ENCODE assay signal across 1 cellular context in the genomic region with DNA sequence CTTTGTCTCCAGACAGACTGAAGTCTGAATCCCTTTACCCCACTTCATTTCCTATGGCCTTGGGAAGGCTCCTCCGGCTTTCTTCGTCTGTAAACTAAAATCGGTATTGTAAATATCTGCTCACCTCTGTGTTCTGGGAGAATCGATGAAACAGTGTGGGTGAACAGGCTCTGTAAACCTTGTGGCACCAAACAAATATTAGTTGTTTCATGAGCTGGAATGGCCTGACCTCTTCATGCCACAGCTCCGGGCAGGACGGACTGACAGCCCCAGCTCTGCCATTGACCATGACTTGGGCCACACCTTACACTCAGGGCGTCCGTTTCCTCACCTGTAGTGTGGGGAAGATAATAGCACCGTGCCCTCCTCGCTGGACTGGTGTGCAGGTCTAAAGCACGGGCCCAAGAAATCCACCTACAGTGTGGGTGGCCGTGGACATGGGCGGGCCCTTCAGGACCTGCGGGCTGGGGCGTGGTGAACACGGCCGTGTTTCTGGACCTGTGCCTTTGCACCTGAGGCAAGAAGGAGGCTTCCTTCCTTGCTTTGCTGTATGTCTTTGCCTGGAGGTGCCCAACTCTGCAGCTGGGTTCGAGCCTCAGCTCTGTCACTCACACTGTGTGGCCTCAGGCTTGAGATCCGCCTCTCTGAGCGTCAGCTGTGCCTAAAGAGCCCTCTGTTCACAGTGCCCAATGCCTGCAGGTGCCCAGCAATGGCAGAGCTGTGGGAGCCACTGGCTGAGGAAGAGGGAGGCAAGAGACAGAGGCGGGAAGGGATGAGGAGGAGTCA.
TF ChIP-seq lines count a peak whose summit lies in the region.

No MANE protein-coding gene starts in this region.

TF ChIP-seq in HepG2, 621 proteins besides CTCF, POLR2A, EP300 and RAD21 (continued from another document and continues in another):
- TF ChIP-seq ZNF318 (CRISPR knock-in tag; IDR thresholded peaks at IDR 0.05) (no peak), TAF15 (IDR thresholded peaks at IDR 0.05; ENCODE audit: low read depth, low read length, poor library complexity, severe bottlenecking) (no peak), ZMAT3 (CRISPR knock-in tag; conservative IDR thresholded peaks at IDR 0.05) (no peak), GABPA (IDR thresholded peaks at IDR 0.05; ENCODE audit: low read depth, low read length) (no peak), GABPA (CRISPR knock-in tag; IDR thresholded peaks at IDR 0.05; ENCODE audit: low read depth) (no peak), NCOA5 (CRISPR knock-in tag; IDR thresholded peaks at IDR 0.05) (no peak), ZNF709 (CRISPR knock-in tag; IDR thresholded peaks at IDR 0.05) (no peak), MBNL3 (CRISPR knock-in tag; conservative IDR thresholded peaks at IDR 0.05) (no peak), GMEB1 (CRISPR knock-in tag; IDR thresholded peaks at IDR 0.05; ENCODE audit: borderline replicate concordance) (no peak), ZNF720 (CRISPR knock-in tag; IDR thresholded peaks at IDR 0.05) (no peak), ZFAT (CRISPR knock-in tag; conservative IDR thresholded peaks at IDR 0.05) (no peak), NR3C1 (CRISPR knock-in tag; IDR thresholded peaks at IDR 0.05) (no peak), AGO2 (optimal IDR thresholded peaks at IDR 0.05; ENCODE audit: low read depth, low read length) (no peak), PHF8 (CRISPR knock-in tag; IDR thresholded peaks at IDR 0.05) (no peak), TEAD2 (CRISPR knock-in tag; IDR thresholded peaks at IDR 0.05) (no peak), CHD2 (IDR thresholded peaks at IDR 0.05; ENCODE audit: low read depth, low read length) (no peak), ZMYM2 (CRISPR knock-in tag; IDR thresholded peaks at IDR 0.05) (no peak), NCOR1 (IDR thresholded peaks at IDR 0.05; ENCODE audit: borderline replicate concordance, low read length) (no peak), ZBTB2 (CRISPR knock-in tag; IDR thresholded peaks at IDR 0.05; ENCODE audit: low read depth) (no peak), CSRNP1 (CRISPR knock-in tag; IDR thresholded peaks at IDR 0.05) (no peak), ARID2 (CRISPR knock-in tag; IDR thresholded peaks at IDR 0.05; ENCODE audit: borderline replicate concordance) (no peak), HNF4G (IDR thresholded peaks at IDR 0.05; ENCODE audit: borderline replicate concordance, low read depth, low read length) (no peak; the same call in 1 of the 2 replicates), HNF4G (CRISPR knock-in tag; IDR thresholded peaks at IDR 0.05; ENCODE audit: borderline replicate concordance, low read depth) (peak; percentile 24; the same call in 1 of the 2 replicates), ZBTB42 (CRISPR knock-in tag; IDR thresholded peaks at IDR 0.05) (no peak), LCORL (IDR thresholded peaks at IDR 0.05) (no peak), LCORL (CRISPR knock-in tag; IDR thresholded peaks at IDR 0.05) (no peak; the same call in none of the 2 replicates), ZNF326 (CRISPR knock-in tag; IDR thresholded peaks at IDR 0.05; ENCODE audit: borderline replicate concordance) (no peak)
- TF ChIP-seq, protein P1, sequence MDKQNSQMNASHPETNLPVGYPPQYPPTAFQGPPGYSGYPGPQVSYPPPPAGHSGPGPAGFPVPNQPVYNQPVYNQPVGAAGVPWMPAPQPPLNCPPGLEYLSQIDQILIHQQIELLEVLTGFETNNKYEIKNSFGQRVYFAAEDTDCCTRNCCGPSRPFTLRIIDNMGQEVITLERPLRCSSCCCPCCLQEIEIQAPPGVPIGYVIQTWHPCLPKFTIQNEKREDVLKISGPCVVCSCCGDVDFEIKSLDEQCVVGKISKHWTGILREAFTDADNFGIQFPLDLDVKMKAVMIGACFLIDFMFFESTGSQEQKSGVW (CRISPR knock-in tag; IDR thresholded peaks at IDR 0.05; ENCODE audit: borderline replicate concordance) = no peak
- TF ChIP-seq, protein P2, sequence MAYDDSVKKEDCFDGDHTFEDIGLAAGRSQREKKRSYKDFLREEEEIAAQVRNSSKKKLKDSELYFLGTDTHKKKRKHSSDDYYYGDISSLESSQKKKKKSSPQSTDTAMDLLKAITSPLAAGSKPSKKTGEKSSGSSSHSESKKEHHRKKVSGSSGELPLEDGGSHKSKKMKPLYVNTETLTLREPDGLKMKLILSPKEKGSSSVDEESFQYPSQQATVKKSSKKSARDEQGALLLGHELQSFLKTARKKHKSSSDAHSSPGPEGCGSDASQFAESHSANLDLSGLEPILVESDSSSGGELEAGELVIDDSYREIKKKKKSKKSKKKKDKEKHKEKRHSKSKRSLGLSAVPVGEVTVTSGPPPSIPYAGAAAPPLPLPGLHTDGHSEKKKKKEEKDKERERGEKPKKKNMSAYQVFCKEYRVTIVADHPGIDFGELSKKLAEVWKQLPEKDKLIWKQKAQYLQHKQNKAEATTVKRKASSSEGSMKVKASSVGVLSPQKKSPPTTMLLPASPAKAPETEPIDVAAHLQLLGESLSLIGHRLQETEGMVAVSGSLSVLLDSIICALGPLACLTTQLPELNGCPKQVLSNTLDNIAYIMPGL (CRISPR knock-in tag; IDR thresholded peaks at IDR 0.05; ENCODE audit: borderline replicate concordance in 1 of 2, low read depth in 1 of 2) = no peak
- TF ChIP-seq, protein P3, sequence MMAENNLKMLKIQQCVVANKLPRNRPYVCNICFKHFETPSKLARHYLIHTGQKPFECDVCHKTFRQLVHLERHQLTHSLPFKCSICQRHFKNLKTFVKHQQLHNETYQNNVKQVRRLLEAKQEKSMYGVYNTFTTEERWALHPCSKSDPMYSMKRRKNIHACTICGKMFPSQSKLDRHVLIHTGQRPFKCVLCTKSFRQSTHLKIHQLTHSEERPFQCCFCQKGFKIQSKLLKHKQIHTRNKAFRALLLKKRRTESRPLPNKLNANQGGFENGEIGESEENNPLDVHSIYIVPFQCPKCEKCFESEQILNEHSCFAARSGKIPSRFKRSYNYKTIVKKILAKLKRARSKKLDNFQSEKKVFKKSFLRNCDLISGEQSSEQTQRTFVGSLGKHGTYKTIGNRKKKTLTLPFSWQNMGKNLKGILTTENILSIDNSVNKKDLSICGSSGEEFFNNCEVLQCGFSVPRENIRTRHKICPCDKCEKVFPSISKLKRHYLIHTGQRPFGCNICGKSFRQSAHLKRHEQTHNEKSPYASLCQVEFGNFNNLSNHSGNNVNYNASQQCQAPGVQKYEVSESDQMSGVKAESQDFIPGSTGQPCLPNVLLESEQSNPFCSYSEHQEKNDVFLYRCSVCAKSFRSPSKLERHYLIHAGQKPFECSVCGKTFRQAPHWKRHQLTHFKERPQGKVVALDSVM (CRISPR knock-in tag; IDR thresholded peaks at IDR 0.05) = no peak
- TF ChIP-seq, protein P4, sequence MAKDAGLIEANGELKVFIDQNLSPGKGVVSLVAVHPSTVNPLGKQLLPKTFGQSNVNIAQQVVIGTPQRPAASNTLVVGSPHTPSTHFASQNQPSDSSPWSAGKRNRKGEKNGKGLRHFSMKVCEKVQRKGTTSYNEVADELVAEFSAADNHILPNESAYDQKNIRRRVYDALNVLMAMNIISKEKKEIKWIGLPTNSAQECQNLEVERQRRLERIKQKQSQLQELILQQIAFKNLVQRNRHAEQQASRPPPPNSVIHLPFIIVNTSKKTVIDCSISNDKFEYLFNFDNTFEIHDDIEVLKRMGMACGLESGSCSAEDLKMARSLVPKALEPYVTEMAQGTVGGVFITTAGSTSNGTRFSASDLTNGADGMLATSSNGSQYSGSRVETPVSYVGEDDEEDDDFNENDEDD (CRISPR knock-in tag; IDR thresholded peaks at IDR 0.05; ENCODE audit: borderline replicate concordance) = no peak
